In the genomic region with DNA sequence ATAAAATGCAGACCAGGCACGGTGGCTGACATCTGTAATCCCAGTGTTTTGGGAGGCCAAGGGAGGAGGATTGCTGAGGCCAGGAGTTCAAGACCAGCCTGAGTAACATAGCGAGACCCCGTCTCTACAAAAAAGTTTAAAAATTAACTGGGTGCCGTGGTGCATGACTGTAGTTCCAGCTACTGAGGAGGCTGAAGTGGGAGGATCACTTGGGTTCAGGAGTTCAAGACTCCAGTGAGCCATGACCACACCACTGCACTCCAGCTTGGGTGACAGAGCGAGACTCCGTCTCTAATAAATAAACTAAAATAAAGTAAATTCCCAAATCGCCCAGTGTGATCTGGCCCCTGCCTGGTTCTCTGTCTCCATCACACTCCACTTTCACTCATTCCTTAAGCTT, we compare ENCODE assay signal across 20 cellular contexts. TPM values are rescaled to one million over a fixed set of nuclear protein-coding genes. Genes with fewer than 3 reads are reported as not detected.
DNase-seq lines count a peak whose midpoint lies in the region; ATAC-seq and TF ChIP-seq lines count a peak whose summit lies in the region.
"Had no signal": no experiment of that assay in that cellular context is flagged by ENCODE, and none has a peak within 500 bp of the region (broad histone marks: within the 10 kb centered on the region; RNA-seq: fewer than 3 reads in every experiment).

No MANE protein-coding gene starts in this region.

- H4K8ac ChIP-seq in IMR-90 (ENCODE audit: low read depth in 2 of 2, low read length in 2 of 2), result no peak overlapping the region

- TF ChIP-seq RAD21 in IMR-90 (IDR thresholded peaks at IDR 0.05; ENCODE audit: low read length), result no peak

- ATAC-seq in IMR-90 (ENCODE audit: low read depth), result no peak
- no peak for ATAC-seq in GM19328 (IDR thresholded peaks at IDR 0.05; ENCODE audit: unreplicated experiment)
- ATAC-seq: A549, HCT116 had no signal

- TF ChIP-seq CTCF in IMR-90 (conservative IDR thresholded peaks at IDR 0.05; ENCODE audit: low read depth, low read length) (no peak), nephron progenitor cell (IDR thresholded peaks at IDR 0.05) (no peak), GM13976 (IDR thresholded peaks at IDR 0.05; ENCODE audit: borderline replicate concordance, control extremely low read depth, extremely low read depth, insufficient read depth, missing control alignments) (no peak)

- no peak overlapping the region for H3K4me3 ChIP-seq in IMR-90 (ENCODE audit: insufficient read depth, low read depth, low read length)
- H3K4me3 ChIP-seq: A549, BLaER1 had no signal

- no peaks in the 10 kb centered on the region for H3K79me1 ChIP-seq in IMR-90 (ENCODE audit: low read depth in 1 of 2, low read length in 2 of 2)

- no peaks in the 10 kb centered on the region for H3K4me1 ChIP-seq in IMR-90 (ENCODE audit: control insufficient read depth, insufficient read depth, low read length)
- H3K4me1 ChIP-seq: A549, BLaER1 had no signal

- no peaks in the 10 kb centered on the region for H3K9me1 ChIP-seq in IMR-90 (ENCODE audit: insufficient read depth, low read length)

- H4K5ac ChIP-seq in IMR-90 (ENCODE audit: low read depth, low read length), result no peak overlapping the region

- H3K4me2 ChIP-seq in IMR-90 (ENCODE audit: low read depth, low read length), result no peak overlapping the region
- H3K4me2 ChIP-seq: A549, BLaER1 had no signal

- POLR2A ChIA-PET in IMR-90 (lab: Charles Lee; ENCODE audit: unreplicated experiment), result no interaction called here

- no peaks in the 10 kb centered on the region for H3K36me3 ChIP-seq in IMR-90 (ENCODE audit: control insufficient read depth, insufficient read depth, low read length)
- H3K36me3 ChIP-seq: BLaER1 had no signal

- H2BK120ac ChIP-seq in IMR-90 (ENCODE audit: low read depth, low read length), result no peak overlapping the region

- H3K18ac ChIP-seq in IMR-90 (ENCODE audit: low read depth, low read length), result no peak overlapping the region

- TF ChIP-seq POLR2A in IMR-90 (IDR thresholded peaks at IDR 0.05; ENCODE audit: low read depth, low read length), result no peak

- DNase-seq in ACHN, result peak; percentile 21
- no peak for DNase-seq in IMR-90
- peak; percentile 46 for DNase-seq in kidney tubule cell (ENCODE audit: low spot score)
- no peak for DNase-seq in nephron progenitor cell
- DNase-seq in OCI-M2 (lab: John Stamatoyannopoulos, UW; ENCODE audit: unreplicated experiment), result no peak
- DNase-seq in GM13976 (ENCODE audit: low spot score), result no peak
- DNase-seq in G401 (ENCODE audit: low spot score), result no peak
- DNase-seq: CD4-positive, alpha-beta memory T cell; GDM1; GOT3; H7; HFFc6; KBM-7 had no signal

- H2AFZ ChIP-seq in IMR-90 (replicated peaks; ENCODE audit: low read length, poor library complexity), result no peak overlapping the region

- in situ Hi-C loops in ACHN (cut with HindIII; ENCODE audit: low pct_ligation_motif_present, low pct_unique_long_range_greater_than_20kb, low sequenced_read_pairs) (no loop called here), IMR-90 (cut with MboI; ENCODE audit: low sequenced_read_pairs) (no loop called here), GM13976 (cut with MboI; ENCODE audit: low sequenced_read_pairs, unreplicated experiment) (no loop called here), G401 (cut with HindIII; ENCODE audit: low sequenced_read_pairs) (no loop called here)

- H3K56ac ChIP-seq in IMR-90 (ENCODE audit: extremely low read depth, insufficient read depth, low read length), result no peak overlapping the region

- peak overlapping the region; percentile 68 for H3K27ac Mint-ChIP-seq in nephron progenitor cell
- H3K27ac Mint-ChIP-seq: CD14-positive monocyte; CD4-positive, alpha-beta memory T cell; HFFc6; IgD-negative memory B cell had no signal

- peaks cover 40% of the 10 kb centered on the region for H3K36me3 Mint-ChIP-seq in nephron progenitor cell (ENCODE audit: low read depth)
- H3K36me3 Mint-ChIP-seq: CD14-positive monocyte; CD4-positive, alpha-beta memory T cell; IgD-negative memory B cell had no signal

- intact Hi-C loops in IMR-90 (cut with micrococcal nuclease), result no loop called here

- no peak overlapping the region for H3K9ac ChIP-seq in IMR-90 (ENCODE audit: low read depth, low read length)
- H3K9ac ChIP-seq: BLaER1 had no signal

- no CpG with 5 or more reads among the region's 7 CpGs for WGBS in IMR-90 (ENCODE audit: extremely low coverage in 2 of 2, insufficient read length in 1 of 2), 2 experiments

- H3K4me1 Mint-ChIP-seq in nephron progenitor cell, result peaks cover 34% of the 10 kb centered on the region
- H3K4me1 Mint-ChIP-seq: CD14-positive monocyte, IgD-negative memory B cell had no signal

- H4K20me1 ChIP-seq in IMR-90 (ENCODE audit: insufficient read depth, low read length), result no peaks in the 10 kb centered on the region
- H4K20me1 ChIP-seq: BLaER1 had no signal

- CTCF ChIA-PET in IMR-90 (lab: Yijun Ruan, JAX), result interaction anchor here (0.5 kb wide), 1 partner anchor 30 kb away, joined by 3 read pairs; no protein-coding TSS in a partner anchor

- no peaks in the 10 kb centered on the region for H3K27me3 ChIP-seq in IMR-90 (ENCODE audit: control insufficient read depth, insufficient read depth, low read length)
- H3K27me3 ChIP-seq: BLaER1 had no signal

- no peak overlapping the region for H3K4me3 Mint-ChIP-seq in nephron progenitor cell
- H3K4me3 Mint-ChIP-seq: CD4-positive, alpha-beta memory T cell; HFFc6; IgD-negative memory B cell had no signal

- H3K23ac ChIP-seq in IMR-90 (ENCODE audit: low read depth, low read length), result no peak overlapping the region

- H4K91ac ChIP-seq in IMR-90 (ENCODE audit: insufficient read depth, low read depth, low read length), result no peak overlapping the region

- no peak overlapping the region for H3K27ac ChIP-seq in IMR-90 (ENCODE audit: insufficient read depth, low read length)
- H3K27ac ChIP-seq: 22Rv1, A549, BLaER1 had no signal

- no TSS peak for BruUV-seq in IMR-90 (replicated peaks; lab: Mats Ljungman, UMichigan)

- H3K9me3 ChIP-seq in IMR-90 (ENCODE audit: control insufficient read depth, insufficient read depth, low read length), result no peaks in the 10 kb centered on the region
- H3K9me3 ChIP-seq: A549, BLaER1 had no signal

- H3K4ac ChIP-seq in IMR-90 (ENCODE audit: low read depth, low read length), result no peak overlapping the region

- H2AK5ac ChIP-seq in IMR-90 (ENCODE audit: low read depth, low read length), result peak overlapping the region; percentile 10; the same call in 1 of the 2 replicates

- no peak overlapping the region for H2AK9ac ChIP-seq in IMR-90 (replicated peaks; ENCODE audit: low read depth, low read length, poor library complexity)

- no peak overlapping the region for H3K14ac ChIP-seq in IMR-90 (replicated peaks; ENCODE audit: low read depth, low read length)

- dilution Hi-C loops in IMR-90 (cut with HindIII; ENCODE audit: low sequenced_read_pairs, unreplicated experiment), result no loop called here

- H2BK5ac ChIP-seq in IMR-90 (ENCODE audit: low read depth, low read length, poor library complexity, severe bottlenecking), result no peak overlapping the region

- H3K27me3 Mint-ChIP-seq in nephron progenitor cell (ENCODE audit: low read depth, poor library complexity), result peaks cover 3% of the 10 kb centered on the region
- H3K27me3 Mint-ChIP-seq: CD4-positive, alpha-beta memory T cell; IgD-negative memory B cell had no signal

- peaks cover 4% of the 10 kb centered on the region for H3K9me3 Mint-ChIP-seq in nephron progenitor cell
- H3K9me3 Mint-ChIP-seq: HFFc6 had no signal

- H2BK15ac ChIP-seq in IMR-90 (ENCODE audit: low read depth, low read length), result no peak overlapping the region

- no peak overlapping the region for H2BK20ac ChIP-seq in IMR-90 (ENCODE audit: low read depth, low read length)

TF ChIP-seq in IMR-90, 13 proteins besides CTCF, POLR2A, EP300 and RAD21:
- TF ChIP-seq SMC3 (IDR thresholded peaks at IDR 0.05; ENCODE audit: low read depth, low read length), result no peak
- no peak for TF ChIP-seq FOS (IDR thresholded peaks at IDR 0.05; ENCODE audit: low read depth, low read length)
- TF ChIP-seq, protein P1, sequence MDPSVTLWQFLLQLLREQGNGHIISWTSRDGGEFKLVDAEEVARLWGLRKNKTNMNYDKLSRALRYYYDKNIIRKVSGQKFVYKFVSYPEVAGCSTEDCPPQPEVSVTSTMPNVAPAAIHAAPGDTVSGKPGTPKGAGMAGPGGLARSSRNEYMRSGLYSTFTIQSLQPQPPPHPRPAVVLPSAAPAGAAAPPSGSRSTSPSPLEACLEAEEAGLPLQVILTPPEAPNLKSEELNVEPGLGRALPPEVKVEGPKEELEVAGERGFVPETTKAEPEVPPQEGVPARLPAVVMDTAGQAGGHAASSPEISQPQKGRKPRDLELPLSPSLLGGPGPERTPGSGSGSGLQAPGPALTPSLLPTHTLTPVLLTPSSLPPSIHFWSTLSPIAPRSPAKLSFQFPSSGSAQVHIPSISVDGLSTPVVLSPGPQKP (IDR thresholded peaks at IDR 0.05; ENCODE audit: borderline replicate concordance, low read depth, low read length), result no peak
- no peak for TF ChIP-seq BHLHE40 (IDR thresholded peaks at IDR 0.05; ENCODE audit: low read depth, low read length)
- TF ChIP-seq NFE2L2 (IDR thresholded peaks at IDR 0.05; ENCODE audit: low read depth, low read length), result no peak
- no peak for TF ChIP-seq RCOR1 (IDR thresholded peaks at IDR 0.05; ENCODE audit: insufficient replicate concordance, low read length)
- no peak for TF ChIP-seq RFX5 (IDR thresholded peaks at IDR 0.05; ENCODE audit: low read depth, low read length)
- no peak for TF ChIP-seq MAFK (IDR thresholded peaks at IDR 0.05; ENCODE audit: low read depth, low read length)
- TF ChIP-seq CEBPB (IDR thresholded peaks at IDR 0.05; ENCODE audit: low read depth, low read length), result no peak
- no peak for TF ChIP-seq CHD1 (IDR thresholded peaks at IDR 0.05; ENCODE audit: low read depth, low read length)
- TF ChIP-seq, protein P2, sequence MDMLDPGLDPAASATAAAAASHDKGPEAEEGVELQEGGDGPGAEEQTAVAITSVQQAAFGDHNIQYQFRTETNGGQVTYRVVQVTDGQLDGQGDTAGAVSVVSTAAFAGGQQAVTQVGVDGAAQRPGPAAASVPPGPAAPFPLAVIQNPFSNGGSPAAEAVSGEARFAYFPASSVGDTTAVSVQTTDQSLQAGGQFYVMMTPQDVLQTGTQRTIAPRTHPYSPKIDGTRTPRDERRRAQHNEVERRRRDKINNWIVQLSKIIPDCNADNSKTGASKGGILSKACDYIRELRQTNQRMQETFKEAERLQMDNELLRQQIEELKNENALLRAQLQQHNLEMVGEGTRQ (IDR thresholded peaks at IDR 0.05; ENCODE audit: low read depth, low read length), result no peak
- no peak for TF ChIP-seq MXI1 (IDR thresholded peaks at IDR 0.05; ENCODE audit: borderline replicate concordance, low read depth, low read length)
- no peak for TF ChIP-seq MAZ (IDR thresholded peaks at IDR 0.05; ENCODE audit: borderline replicate concordance, low read depth, low read length)

RNA-seq across cellular contexts. Expression of a gene that starts 43.7 kb away (rescaled TPM):
- 127 and 173 TPM in 2 replicates for total RNA-seq in IMR-90 (2012; rRNA removed)
- 29.9 and 31.3 TPM in 2 replicates for polyA plus RNA-seq in IMR-90 (2012; rRNA removed)
- 17.3 and 27.4 TPM in 2 replicates for polyA plus RNA-seq in IMR-90 (2012; cell fraction: cytosol; rRNA removed)
- 22.0 and 26.1 TPM in 2 replicates for polyA plus RNA-seq in IMR-90 (2012; cell fraction: nucleus; rRNA removed; ENCODE audit: low replicate concordance)
- 0.03 TPM in 1 of 2 replicates, not detected in the other for total RNA-seq in G401 (2014; rRNA removed; shearing (Covaris generic))
- total RNA-seq: CD4-positive, alpha-beta memory T cell had no signal
- polyA plus RNA-seq: CD14-positive monocyte; CD4-positive, alpha-beta memory T cell; IgD-negative memory B cell had no signal

Comparison
In these comparisons a context has a peak if more than half of its experiments do, and no peak if none do; other contexts are left out.
1. DNase-seq: peak in ACHN (single experiment) and kidney tubule cell (single experiment); none in IMR-90 (single experiment), nephron progenitor cell (single experiment), OCI-M2 (single experiment), GM13976 (single experiment) and G401 (single experiment).
2. RNA of a gene that starts 43.7 kb away (total RNA-seq): 127 to 173 TPM in IMR-90; 0.03 TPM in G401; every median in the first group is over 100 times any median in the second.